1 cellular context compared by ENCODE assay signal in genomic region chr2:60886962-60887361, GRCh38.
TF ChIP-seq lines count a peak whose summit lies in the region.

No MANE protein-coding gene starts in this region.

TF ChIP-seq in GM12878, 131 proteins besides CTCF, POLR2A, EP300 and RAD21:
- TF ChIP-seq HDAC2 (IDR thresholded peaks at IDR 0.05) = 0 out of 2 replicates have a peak, but pooled peaks have one; percentile 28
- TF ChIP-seq, protein P1, sequence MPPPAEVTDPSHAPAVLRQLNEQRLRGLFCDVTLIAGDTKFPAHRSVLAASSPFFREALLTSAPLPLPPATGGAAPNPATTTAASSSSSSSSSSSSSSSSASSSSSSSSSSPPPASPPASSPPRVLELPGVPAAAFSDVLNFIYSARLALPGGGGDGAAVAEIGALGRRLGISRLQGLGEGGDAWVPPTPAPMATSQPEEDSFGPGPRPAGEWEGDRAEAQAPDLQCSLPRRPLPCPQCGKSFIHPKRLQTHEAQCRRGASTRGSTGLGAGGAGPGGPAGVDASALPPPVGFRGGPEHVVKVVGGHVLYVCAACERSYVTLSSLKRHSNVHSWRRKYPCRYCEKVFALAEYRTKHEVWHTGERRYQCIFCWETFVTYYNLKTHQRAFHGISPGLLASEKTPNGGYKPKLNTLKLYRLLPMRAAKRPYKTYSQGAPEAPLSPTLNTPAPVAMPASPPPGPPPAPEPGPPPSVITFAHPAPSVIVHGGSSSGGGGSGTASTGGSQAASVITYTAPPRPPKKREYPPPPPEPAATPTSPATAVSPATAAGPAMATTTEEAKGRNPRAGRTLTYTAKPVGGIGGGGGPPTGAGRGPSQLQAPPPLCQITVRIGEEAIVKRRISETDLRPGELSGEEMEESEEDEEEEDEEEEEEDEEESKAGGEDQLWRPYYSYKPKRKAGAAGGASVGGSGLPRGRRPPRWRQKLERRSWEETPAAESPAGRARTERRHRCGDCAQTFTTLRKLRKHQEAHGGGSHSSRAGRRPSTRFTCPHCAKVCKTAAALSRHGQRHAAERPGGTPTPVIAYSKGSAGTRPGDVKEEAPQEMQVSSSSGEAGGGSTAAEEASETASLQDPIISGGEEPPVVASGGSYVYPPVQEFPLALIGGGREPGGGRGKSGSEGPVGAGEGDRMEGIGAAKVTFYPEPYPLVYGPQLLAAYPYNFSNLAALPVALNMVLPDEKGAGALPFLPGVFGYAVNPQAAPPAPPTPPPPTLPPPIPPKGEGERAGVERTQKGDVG (CRISPR knock-in tag; IDR thresholded peaks at IDR 0.05) = no peak
TF ChIP-seq in GM12878: peak in this region for 1.
